ENCODE assay signal across 23 cellular contexts in the genomic region with DNA sequence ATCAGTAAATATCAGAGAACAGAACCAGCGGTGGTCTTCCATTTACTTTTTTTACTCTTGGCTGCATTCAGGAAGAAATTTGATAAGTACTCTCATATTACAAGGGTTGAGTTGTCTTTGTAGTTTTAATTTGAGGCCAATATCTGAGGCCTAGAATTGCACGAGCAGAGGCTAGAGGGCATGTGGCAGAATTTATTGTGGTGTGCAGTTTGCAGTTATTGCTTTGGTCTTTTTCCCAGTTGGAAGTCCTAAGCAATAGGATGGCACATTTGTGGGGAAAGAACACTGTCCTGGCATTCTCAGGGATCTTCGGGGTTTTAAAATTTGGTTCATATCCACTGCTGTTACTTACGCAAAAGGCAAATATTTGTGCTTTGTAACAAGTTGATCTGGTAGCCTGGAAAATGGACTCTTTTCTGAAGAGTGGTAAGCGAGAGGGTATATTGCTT.
"Had no signal": no experiment of that assay in that cellular context is flagged by ENCODE, and none has a peak within 500 bp of the region (broad histone marks: within the 10 kb centered on the region; RNA-seq: fewer than 3 reads in every experiment).

No MANE protein-coding gene starts in this region.

- H3K27me3 Mint-ChIP-seq: activated B cell treated with CpG ODN at 0.5 μM for 24 hours; activated CD4-positive, alpha-beta T cell treated with anti-CD3 and anti-CD28 coated beads for 36 hours; activated CD8-positive, alpha-beta memory T cell treated with anti-CD3 and anti-CD28 coated beads, Interleukin-2, amount 10 ng/mL, durations not matched to agents 7 days and 5 days; activated naive CD4-positive, alpha-beta T cell treated with anti-CD3 and anti-CD28 coated beads, Interleukin-2, amount 10 ng/mL, durations not matched to agents 7 days and 5 days had no signal

- H3K4me1 Mint-ChIP-seq: activated CD4-positive, alpha-beta T cell treated with anti-CD3 and anti-CD28 coated beads for 36 hours had no signal

- H3K36me3 ChIP-seq: colonic mucosa had no signal

- H3K4me3 ChIP-seq: colonic mucosa, gastroesophageal sphincter, lower lobe of right lung, mucosa of descending colon, upper lobe of right lung had no signal

- DNase-seq: activated B cell treated with CpG ODN at 0.5 μM for 24 hours; activated CD4-positive, alpha-beta T cell treated with anti-CD3 and anti-CD28 coated beads for 36 hours; activated CD4-positive, alpha-beta T cell treated with anti-CD3 and anti-CD28 coated beads, Interleukin-2, amount 50 U/mL, for 48 hours; activated CD8-positive, alpha-beta memory T cell treated with anti-CD3 and anti-CD28 coated beads, Interleukin-2, amount 10 ng/mL, durations not matched to agents 7 days and 5 days; activated effector memory CD4-positive, alpha-beta T cell treated with anti-CD3 and anti-CD28 coated beads, Interleukin-2, amount 50 U/mL, for 16 hours; activated naive CD4-positive, alpha-beta T cell treated with anti-CD3 and anti-CD28 coated beads, Interleukin-2, amount 10 ng/mL, durations not matched to agents 7 days and 5 days; activated T-cell treated with anti-CD3 and anti-CD28 coated beads for 4 hours; amygdala; colonic mucosa; head of caudate nucleus; islet precursor cell; left cardiac atrium; lower lobe of right lung; mesendoderm; mucosa of descending colon; posterior cingulate gyrus; stimulated activated CD4-positive, alpha-beta T cell treated with anti-CD3 and anti-CD28 coated beads, Interleukin-4, amount 100 ng/mL, for 24 hours; stimulated activated naive CD8-positive, alpha-beta T cell treated with anti-CD3 and anti-CD28 coated beads, Interleukin-15, Interleukin-2, amounts not matched to agents 100 U/mL and 50 U/mL, for 24 hours; T-helper 1 cell; T-helper 9 cell; upper lobe of right lung had no signal

- H3K9me3 Mint-ChIP-seq: activated B cell treated with CpG ODN at 0.5 μM for 24 hours; activated naive CD4-positive, alpha-beta T cell treated with anti-CD3 and anti-CD28 coated beads, Interleukin-2, amount 10 ng/mL, durations not matched to agents 7 days and 5 days; neural crest cell had no signal

- H3K4me3 Mint-ChIP-seq: activated B cell treated with CpG ODN at 0.5 μM for 24 hours; activated CD4-positive, alpha-beta T cell treated with anti-CD3 and anti-CD28 coated beads for 36 hours; activated CD8-positive, alpha-beta memory T cell treated with anti-CD3 and anti-CD28 coated beads, Interleukin-2, amount 10 ng/mL, durations not matched to agents 7 days and 5 days; activated naive CD4-positive, alpha-beta T cell treated with anti-CD3 and anti-CD28 coated beads, Interleukin-2, amount 10 ng/mL, durations not matched to agents 7 days and 5 days; neural crest cell had no signal

- H3K27ac ChIP-seq: colonic mucosa, gastroesophageal sphincter, lower lobe of right lung, upper lobe of right lung had no signal

- H3K4me1 ChIP-seq: colonic mucosa had no signal

- H3K27me3 ChIP-seq: colonic mucosa, gastroesophageal sphincter, upper lobe of right lung had no signal

- H3K27ac Mint-ChIP-seq: activated B cell treated with CpG ODN at 0.5 μM for 24 hours; activated CD4-positive, alpha-beta T cell treated with anti-CD3 and anti-CD28 coated beads for 36 hours; activated CD8-positive, alpha-beta memory T cell treated with anti-CD3 and anti-CD28 coated beads, Interleukin-2, amount 10 ng/mL, durations not matched to agents 7 days and 5 days; activated naive CD4-positive, alpha-beta T cell treated with anti-CD3 and anti-CD28 coated beads, Interleukin-2, amount 10 ng/mL, durations not matched to agents 7 days and 5 days had no signal

- ATAC-seq: activated CD4-positive, alpha-beta T cell treated with anti-CD3 and anti-CD28 coated beads for 36 hours; activated CD8-positive, alpha-beta memory T cell treated with anti-CD3 and anti-CD28 coated beads, Interleukin-2, amount 10 ng/mL, durations not matched to agents 7 days and 5 days; gastroesophageal sphincter; lower lobe of right lung; mucosa of descending colon; stimulated activated naive CD8-positive, alpha-beta T cell treated with anti-CD3 and anti-CD28 coated beads, Interleukin-15, Interleukin-2, amounts not matched to agents 100 U/mL and 50 U/mL, for 24 hours; upper lobe of right lung had no signal

- H3K9me3 ChIP-seq: colonic mucosa, gastroesophageal sphincter, lower lobe of right lung, mucosa of descending colon, upper lobe of right lung had no signal
